ENCODE assay signal across 33 cellular contexts in the genomic region with DNA sequence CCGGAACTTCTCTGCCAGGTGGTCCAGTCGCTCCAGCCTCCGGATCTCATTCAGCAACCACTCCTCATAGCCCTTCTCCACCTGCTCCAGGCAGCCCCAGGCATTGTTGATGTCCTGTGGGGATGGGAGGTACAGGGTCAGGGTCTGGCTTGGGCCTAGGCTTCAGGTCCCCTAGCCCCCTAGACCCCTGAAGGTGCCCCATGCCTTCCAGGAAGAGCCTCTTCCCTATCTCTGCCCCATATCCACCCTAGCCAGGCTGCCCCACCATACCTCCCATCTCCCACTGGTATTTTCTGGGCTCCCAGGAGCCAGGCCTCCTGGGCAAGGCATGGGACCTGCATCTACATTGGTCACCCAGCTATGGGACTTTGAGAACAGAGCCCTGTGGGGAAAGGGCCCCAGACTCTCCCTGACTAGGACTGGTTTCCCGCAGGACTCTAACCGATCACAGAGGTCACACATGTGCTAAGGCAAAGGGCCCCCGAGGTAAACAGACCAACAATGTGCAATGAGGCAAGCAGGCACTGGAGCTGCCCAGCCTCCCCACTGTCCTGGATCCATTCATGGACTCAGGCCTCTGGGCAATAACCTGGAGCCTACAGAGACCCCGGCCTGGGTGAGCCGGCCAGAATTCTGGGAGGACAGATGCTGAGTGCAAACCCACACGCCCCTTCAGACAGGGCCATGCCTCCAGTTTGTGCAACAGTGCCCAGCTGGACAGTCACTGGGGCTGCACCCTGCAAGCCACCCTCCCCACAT.
A peak's percentile ranks its signal among the peaks of the same experiment; 100 is the strongest.
DNase-seq lines count a peak whose midpoint lies in the region; ATAC-seq, FAIRE-seq and TF ChIP-seq lines count a peak whose summit lies in the region.
"Had no signal": no experiment of that assay in that cellular context is flagged by ENCODE, and none has a peak within 500 bp of the region (broad histone marks: within the 10 kb centered on the region; RNA-seq: fewer than 3 reads in every experiment).

No MANE protein-coding gene starts in this region.

- no peaks in the 10 kb centered on the region for H3K27me3 ChIP-seq in IMR-90 (ENCODE audit: control insufficient read depth, insufficient read depth, low read length)
- H3K27me3 ChIP-seq in astrocyte (ENCODE audit: insufficient read depth, low read length): no peaks in the 10 kb centered on the region
- no peaks in the 10 kb centered on the region for H3K27me3 ChIP-seq in neuronal stem cell (ENCODE audit: control insufficient read depth in 3 of 3, insufficient read depth in 3 of 3, low read depth in 1 of 3, low read length in 3 of 3)
- no peaks in the 10 kb centered on the region for H3K27me3 ChIP-seq in stomach smooth muscle (ENCODE audit: control insufficient read depth in 1 of 2, insufficient read depth in 2 of 2, low read length in 2 of 2)
- H3K27me3 ChIP-seq: cardiac muscle cell, ovary, testis had no signal

- H4K8ac ChIP-seq in IMR-90 (ENCODE audit: low read depth in 2 of 2, low read length in 2 of 2) (no peak overlapping the region), neuronal stem cell (ENCODE audit: low read depth, low read length) (no peak overlapping the region)

- no peak overlapping the region for H2BK12ac ChIP-seq in neuronal stem cell (ENCODE audit: low read length)

- H3K4me1 ChIP-seq in IMR-90 (ENCODE audit: control insufficient read depth, insufficient read depth, low read length) (peaks cover 18% of the 10 kb centered on the region), astrocyte (ENCODE audit: insufficient read depth, low read length) (peaks cover 57% of the 10 kb centered on the region), neuronal stem cell (ENCODE audit: control insufficient read depth in 2 of 2, insufficient read depth in 1 of 2, low read depth in 1 of 2, low read length in 2 of 2) (no peaks in the 10 kb centered on the region), stomach smooth muscle (ENCODE audit: control insufficient read depth, insufficient read depth, low read length) (peaks cover 61% of the 10 kb centered on the region)
- H3K4me1 ChIP-seq: testis had no signal

- H3K9me1 ChIP-seq in IMR-90 (ENCODE audit: insufficient read depth, low read length): peaks cover 31% of the 10 kb centered on the region

- FAIRE-seq in astrocyte (lab: Jason Lieb, UNC) (no peak), RCC 7860 (lab: Jason Lieb, UNC) (no peak)
- FAIRE-seq: D721Med, endometrium, GM12891 had no signal

- H3K23ac ChIP-seq in IMR-90 (ENCODE audit: low read depth, low read length) (no peak overlapping the region; the same call in 1 of the 2 replicates), neuronal stem cell (ENCODE audit: low read depth, low read length, poor library complexity) (peak overlapping the region; percentile 8)

- H3K27me3 Mint-ChIP-seq in astrocyte (ENCODE audit: low read depth, unreplicated experiment): no peaks in the 10 kb centered on the region
- H3K27me3 Mint-ChIP-seq: activated CD4-positive, alpha-beta T cell treated with anti-CD3 and anti-CD28 coated beads, Interleukin-2, amount 10 ng/mL, durations not matched to agents 7 days and 5 days; naive thymus-derived CD8-positive, alpha-beta T cell had no signal

- in situ Hi-C loops in IMR-90 (cut with MboI; ENCODE audit: low sequenced_read_pairs): no loop called here

- H2BK5ac ChIP-seq in IMR-90 (ENCODE audit: low read depth, low read length, poor library complexity, severe bottlenecking) (no peak overlapping the region), neuronal stem cell (ENCODE audit: low read length) (no peak overlapping the region)

- peaks cover 47 to 84% of the 10 kb centered on the region in 2 experiments for H3K79me1 ChIP-seq in IMR-90 (ENCODE audit: low read depth in 1 of 2, low read length in 2 of 2)
- no peaks in the 10 kb centered on the region for H3K79me1 ChIP-seq in neuronal stem cell (ENCODE audit: low read depth, low read length)

- H2BK15ac ChIP-seq in IMR-90 (ENCODE audit: low read depth, low read length): no peak overlapping the region
- no peak overlapping the region for H2BK15ac ChIP-seq in neuronal stem cell (ENCODE audit: low read length)

- no peak overlapping the region for H2BK20ac ChIP-seq in IMR-90 (ENCODE audit: low read depth, low read length)

- no peak overlapping the region for H4K5ac ChIP-seq in IMR-90 (ENCODE audit: low read depth, low read length)

- H3K56ac ChIP-seq in IMR-90 (ENCODE audit: extremely low read depth, insufficient read depth, low read length): no peak overlapping the region

- H3K4ac ChIP-seq in IMR-90 (ENCODE audit: low read depth, low read length): no peak overlapping the region
- H3K4ac ChIP-seq in neuronal stem cell (ENCODE audit: low read length): no peak overlapping the region

- H3K14ac ChIP-seq in IMR-90 (replicated peaks; ENCODE audit: low read depth, low read length) (no peak overlapping the region), neuronal stem cell (ENCODE audit: low read length) (no peak overlapping the region)

- WGBS in IMR-90 (ENCODE audit: extremely low coverage in 2 of 2, insufficient read length in 1 of 2), 2 experiments: 89% methylated on average over 6 of the region's 9 CpGs; no CpG with 5 or more reads in 1 of the 2 experiments
- no CpG with 5 or more reads among the region's 9 CpGs for WGBS in neuronal stem cell (ENCODE audit: extremely low coverage in 2 of 2, insufficient read length in 2 of 2, insufficient replicate concordance in 1 of 2), 2 donors

- CTCF ChIA-PET in IMR-90 (lab: Yijun Ruan, JAX): no interaction called here

- BruUV-seq in IMR-90 (replicated peaks; lab: Mats Ljungman, UMichigan): no TSS peak

- dilution Hi-C loops in IMR-90 (cut with HindIII; ENCODE audit: low sequenced_read_pairs, unreplicated experiment): no loop called here

- DNase-seq in IMR-90 (no peak), astrocyte (ENCODE audit: low read depth) (no peak), neuronal stem cell (ENCODE audit: low spot score) (no peak), NCI-H2029 treated with DMSO at 0.1 percent for 48 hours (lab: John Stamatoyannopoulos, UW) (no peak), erythroblast (lab: John Stamatoyannopoulos, UW) (no peak), foreskin fibroblast (no peak), RCC 7860 (ENCODE audit: low spot score) (no peak)
- DNase-seq: activated CD4-positive, alpha-beta T cell treated with anti-CD3 and anti-CD28 coated beads, Interleukin-2, amount 10 ng/mL, durations not matched to agents 7 days and 5 days; activated naive CD4-positive, alpha-beta T cell treated with Interleukin-2 at 50 U/mL for 16 hours; activated T-cell treated with anti-CD3 and anti-CD28 coated beads, Interleukin-2, amount 50 U/mL, for 4 hours; dermis blood vessel endothelial cell; EL; Kasumi-1; left ventricle myocardium superior; MV-4-11; NCI-H187; NCI-H526; NK-92 treated with Interleukin-12 subunit alpha and Interleukin-12 subunit beta, amount 100 ng/mL, for 24 hours; ovary; PC-3; SIG-M5; stimulated activated CD4-positive, alpha-beta T cell treated with anti-CD3 and anti-CD28 coated beads, Interleukin-12 subunit alpha, Interleukin-12 subunit beta, amount 100 ng/mL, for 4 hours; stimulated activated CD4-positive, alpha-beta T cell treated with anti-CD3 and anti-CD28 coated beads, Interleukin-4, amount 100 ng/mL, for 24 hours; testis had no signal

- H4K20me1 ChIP-seq in IMR-90 (ENCODE audit: insufficient read depth, low read length) (peaks cover 90% of the 10 kb centered on the region), astrocyte (ENCODE audit: insufficient read depth, low read length) (peaks cover 95% of the 10 kb centered on the region)

- H3K4me3 Mint-ChIP-seq in astrocyte (ENCODE audit: unreplicated experiment): no peak overlapping the region
- H3K4me3 Mint-ChIP-seq: activated CD4-positive, alpha-beta T cell treated with anti-CD3 and anti-CD28 coated beads, Interleukin-2, amount 10 ng/mL, durations not matched to agents 7 days and 5 days; activated T-cell treated with anti-CD3 and anti-CD28 coated beads, Interleukin-2, amount 50 U/mL, for 4 hours; mesothelial cell of epicardium; naive thymus-derived CD8-positive, alpha-beta T cell; stimulated activated effector memory CD8-positive, alpha-beta T cell treated with anti-CD3 and anti-CD28 coated beads, Interleukin-12 subunit alpha, Interleukin-12 subunit beta, amount 100 ng/mL, for 72 hours; WTC11 had no signal

- no peak overlapping the region for H3K4me3 ChIP-seq in IMR-90 (ENCODE audit: insufficient read depth, low read depth, low read length)
- H3K4me3 ChIP-seq in astrocyte (ENCODE audit: insufficient read depth, low read depth, low read length): no peak overlapping the region
- no peak overlapping the region for H3K4me3 ChIP-seq in neuronal stem cell (ENCODE audit: low read length in 2 of 2)
- no peak overlapping the region for H3K4me3 ChIP-seq in stomach smooth muscle (ENCODE audit: low read length in 2 of 2)
- no peak overlapping the region for H3K4me3 ChIP-seq in foreskin fibroblast (ENCODE audit: low read depth in 1 of 2, low read length in 2 of 2)
- H3K4me3 ChIP-seq: cardiac muscle cell, ovary, testis had no signal

- POLR2A ChIA-PET in IMR-90 (lab: Charles Lee; ENCODE audit: unreplicated experiment): no interaction called here

- TF ChIP-seq CTCF in IMR-90 (conservative IDR thresholded peaks at IDR 0.05; ENCODE audit: low read depth, low read length) (no peak), astrocyte (IDR thresholded peaks at IDR 0.05; ENCODE audit: insufficient read depth, low read depth, low read length) (no peak), foreskin fibroblast (IDR thresholded peaks at IDR 0.05; ENCODE audit: low read depth, low read length) (no peak)

- intact Hi-C loops in IMR-90 (cut with micrococcal nuclease): no loop called here

- peaks cover 67% of the 10 kb centered on the region for H3K4me1 Mint-ChIP-seq in astrocyte (ENCODE audit: low read depth, unreplicated experiment)
- H3K4me1 Mint-ChIP-seq: activated CD4-positive, alpha-beta T cell treated with anti-CD3 and anti-CD28 coated beads, Interleukin-2, amount 10 ng/mL, durations not matched to agents 7 days and 5 days; mesothelial cell of epicardium; stimulated activated effector memory CD8-positive, alpha-beta T cell treated with anti-CD3 and anti-CD28 coated beads, Interleukin-12 subunit alpha, Interleukin-12 subunit beta, amount 100 ng/mL, for 72 hours; WTC11 had no signal

- H3K9me3 ChIP-seq in IMR-90 (ENCODE audit: control insufficient read depth, insufficient read depth, low read length) (no peaks in the 10 kb centered on the region), astrocyte (ENCODE audit: insufficient read depth, low read depth, low read length) (no peaks in the 10 kb centered on the region), neuronal stem cell (replicated peaks in 1 of 2; ENCODE audit: control insufficient read depth in 2 of 2, insufficient read depth in 1 of 2, low read depth in 1 of 2, low read length in 2 of 2) (no peaks in the 10 kb centered on the region), stomach smooth muscle (ENCODE audit: control insufficient read depth in 2 of 2, low read length in 2 of 2) (no peaks in the 10 kb centered on the region)
- H3K9me3 ChIP-seq: ovary, testis had no signal

- H3K4me2 ChIP-seq in IMR-90 (ENCODE audit: low read depth, low read length) (no peak overlapping the region), astrocyte (ENCODE audit: low read length) (no peak overlapping the region), neuronal stem cell (ENCODE audit: insufficient read depth, low read length, poor library complexity, severe bottlenecking) (no peak overlapping the region)

- no peak overlapping the region for H3K27ac ChIP-seq in IMR-90 (ENCODE audit: insufficient read depth, low read length)
- H3K27ac ChIP-seq in astrocyte (ENCODE audit: low read depth, low read length): no peak overlapping the region
- no peak overlapping the region for H3K27ac ChIP-seq in neuronal stem cell (replicated peaks; ENCODE audit: low read length)
- H3K27ac ChIP-seq in stomach smooth muscle (ENCODE audit: low read length): peak overlapping the region; percentile 80
- H3K27ac ChIP-seq: cardiac muscle cell, testis had no signal

- H3K18ac ChIP-seq in IMR-90 (ENCODE audit: low read depth, low read length) (no peak overlapping the region), neuronal stem cell (ENCODE audit: low read length) (no peak overlapping the region)

- no peak overlapping the region for H2AFZ ChIP-seq in IMR-90 (replicated peaks; ENCODE audit: low read length, poor library complexity)
- no peak overlapping the region for H2AFZ ChIP-seq in astrocyte (ENCODE audit: low read depth, low read length)
- no peak overlapping the region for H2AFZ ChIP-seq in neuronal stem cell (ENCODE audit: low read length)

- H2AK9ac ChIP-seq in IMR-90 (replicated peaks; ENCODE audit: low read depth, low read length, poor library complexity): no peak overlapping the region

- H3K36me3 ChIP-seq in IMR-90 (ENCODE audit: control insufficient read depth, insufficient read depth, low read length) (peaks cover 81% of the 10 kb centered on the region), astrocyte (ENCODE audit: insufficient read depth, low read length) (peaks cover 85% of the 10 kb centered on the region), neuronal stem cell (replicated peaks in 1 of 2; ENCODE audit: control insufficient read depth in 2 of 2, insufficient read depth in 2 of 2, low read length in 2 of 2) (peaks cover 59 to 97% of the 10 kb centered on the region in 2 donors), stomach smooth muscle (ENCODE audit: control insufficient read depth in 2 of 2, insufficient read depth in 2 of 2, low read length in 2 of 2) (peaks cover 61 to 63% of the 10 kb centered on the region in 2 donors)
- H3K36me3 ChIP-seq: ovary had no signal

- no peak for ATAC-seq in IMR-90 (ENCODE audit: low read depth)
- ATAC-seq: activated T-cell treated with anti-CD3 and anti-CD28 coated beads, Interleukin-2, amount 50 U/mL, for 4 hours; left ventricle myocardium superior; naive thymus-derived CD8-positive, alpha-beta T cell; PC-3; stimulated activated effector memory CD8-positive, alpha-beta T cell treated with anti-CD3 and anti-CD28 coated beads, Interleukin-12 subunit alpha, Interleukin-12 subunit beta, amount 100 ng/mL, for 72 hours; WTC11 had no signal

- TF ChIP-seq RAD21 in IMR-90 (IDR thresholded peaks at IDR 0.05; ENCODE audit: low read length): no peak

- H3K79me2 ChIP-seq in astrocyte (ENCODE audit: insufficient read depth, low read length): peaks cover 89% of the 10 kb centered on the region

- peak overlapping the region; percentile 84 for H3K27ac Mint-ChIP-seq in astrocyte (ENCODE audit: unreplicated experiment)
- H3K27ac Mint-ChIP-seq: activated CD4-positive, alpha-beta T cell treated with anti-CD3 and anti-CD28 coated beads, Interleukin-2, amount 10 ng/mL, durations not matched to agents 7 days and 5 days; mesothelial cell of epicardium; stimulated activated effector memory CD8-positive, alpha-beta T cell treated with anti-CD3 and anti-CD28 coated beads, Interleukin-12 subunit alpha, Interleukin-12 subunit beta, amount 100 ng/mL, for 72 hours; WTC11 had no signal

- H2AK5ac ChIP-seq in IMR-90 (ENCODE audit: low read depth, low read length) (no peak overlapping the region), neuronal stem cell (ENCODE audit: low read depth, low read length) (no peak overlapping the region)

- TF ChIP-seq POLR2A in IMR-90 (IDR thresholded peaks at IDR 0.05; ENCODE audit: low read depth, low read length) (0 out of 2 replicates have a peak, but pooled peaks have one; percentile 4), erythroblast (IDR thresholded peaks at IDR 0.05; ENCODE audit: low read length) (no peak)

- no peaks in the 10 kb centered on the region for H3K9me3 Mint-ChIP-seq in astrocyte (ENCODE audit: unreplicated experiment)
- H3K9me3 Mint-ChIP-seq: activated CD4-positive, alpha-beta T cell treated with anti-CD3 and anti-CD28 coated beads, Interleukin-2, amount 10 ng/mL, durations not matched to agents 7 days and 5 days; activated T-cell treated with anti-CD3 and anti-CD28 coated beads, Interleukin-2, amount 50 U/mL, for 4 hours; mesothelial cell of epicardium; naive thymus-derived CD8-positive, alpha-beta T cell; stimulated activated effector memory CD8-positive, alpha-beta T cell treated with anti-CD3 and anti-CD28 coated beads, Interleukin-12 subunit alpha, Interleukin-12 subunit beta, amount 100 ng/mL, for 72 hours; WTC11 had no signal

- no peak overlapping the region for H3K9ac ChIP-seq in IMR-90 (ENCODE audit: low read depth, low read length)
- H3K9ac ChIP-seq in astrocyte (ENCODE audit: low read length): no peak overlapping the region
- H3K9ac ChIP-seq in neuronal stem cell (ENCODE audit: low read depth, low read length, poor library complexity): no peak overlapping the region
- no peak overlapping the region for H3K9ac ChIP-seq in stomach smooth muscle (ENCODE audit: low read length in 2 of 2)

- peaks cover 48% of the 10 kb centered on the region for H3K36me3 Mint-ChIP-seq in astrocyte (ENCODE audit: low read depth, unreplicated experiment)
- H3K36me3 Mint-ChIP-seq: stimulated activated effector memory CD8-positive, alpha-beta T cell treated with anti-CD3 and anti-CD28 coated beads, Interleukin-12 subunit alpha, Interleukin-12 subunit beta, amount 100 ng/mL, for 72 hours had no signal

- H2BK120ac ChIP-seq in IMR-90 (ENCODE audit: low read depth, low read length): no peak overlapping the region
- no peak overlapping the region for H2BK120ac ChIP-seq in neuronal stem cell (ENCODE audit: low read depth, low read length)

- H4K91ac ChIP-seq in IMR-90 (ENCODE audit: insufficient read depth, low read depth, low read length): no peak overlapping the region
- H4K91ac ChIP-seq in neuronal stem cell (ENCODE audit: low read depth, low read length, poor library complexity): no peak overlapping the region
